ENCODE assay signal across 13 cellular contexts in genomic region chr22:19928207-19928606, GRCh38. TPM values are rescaled to one million over a fixed set of nuclear protein-coding genes. Genes with fewer than 3 reads are reported as not detected.
DNase-seq lines count a peak whose midpoint lies in the region; ATAC-seq, FAIRE-seq and TF ChIP-seq lines count a peak whose summit lies in the region.
"Had no signal": no experiment of that assay in that cellular context is flagged by ENCODE, and none has a peak within 500 bp of the region (broad histone marks: within the 10 kb centered on the region; RNA-seq: fewer than 3 reads in every experiment).

No MANE protein-coding gene starts in this region.

- TF ChIP-seq CTCF in MCF 10A (IDR thresholded peaks at IDR 0.05; ENCODE audit: unreplicated experiment), result no peak
- TF ChIP-seq CTCF in breast epithelium (IDR thresholded peaks at IDR 0.05), result no peak
- TF ChIP-seq CTCF in H1 (IDR thresholded peaks at IDR 0.05; ENCODE audit: control extremely low read depth in 1 of 3, insufficient read depth in 1 of 3, low read depth in 1 of 3, low read length in 3 of 3), result no peak
- no peak for TF ChIP-seq CTCF in CD4-positive, alpha-beta T cell (IDR thresholded peaks at IDR 0.05)

- H4K8ac ChIP-seq in H1 (ENCODE audit: extremely low read depth, insufficient read depth, low read length), result no peak overlapping the region

- no peak overlapping the region for H3K4me2 ChIP-seq in H1 (ENCODE audit: insufficient read depth in 1 of 2, low read depth in 2 of 2, low read length in 2 of 2)

- H3K36me3 ChIP-seq in breast epithelium (no peaks in the 10 kb centered on the region), H1 (ENCODE audit: control insufficient read depth in 2 of 4, insufficient read depth in 4 of 4, low read length in 3 of 4) (no peaks in the 10 kb centered on the region), H7 (replicated peaks; ENCODE audit: control insufficient read depth, insufficient read depth, low read length) (no peaks in the 10 kb centered on the region)
- no peaks in the 10 kb centered on the region for H3K36me3 ChIP-seq in naive thymus-derived CD4-positive, alpha-beta T cell (ENCODE audit: control insufficient read depth in 2 of 3, insufficient read depth in 3 of 3, low read length in 3 of 3)

- peak; percentile 36 for FAIRE-seq in H1 (lab: Jason Lieb, UNC)
- FAIRE-seq: GM12878, H54 had no signal

- H3K4ac ChIP-seq in H1 (replicated peaks; ENCODE audit: insufficient read length, low read depth, low read length), result no peak overlapping the region

- H3K4me3 ChIP-seq in breast epithelium (no peak overlapping the region), H1 (ENCODE audit: extremely low read depth in 1 of 4, insufficient read depth in 2 of 4, low read depth in 3 of 4, low read length in 4 of 4) (no peak overlapping the region), H7 (ENCODE audit: insufficient read depth, low read depth, low read length) (no peak overlapping the region)
- no peak overlapping the region for H3K4me3 ChIP-seq in naive thymus-derived CD4-positive, alpha-beta T cell (ENCODE audit: low read length)
- H3K4me3 ChIP-seq: GM12878 had no signal

- POLR2A ChIA-PET in MCF 10A (lab: Yijun Ruan, JAX) (no interaction called here), H1 (lab: Charles Lee; ENCODE audit: partially characterized antibody) (no interaction called here)
- POLR2A ChIA-PET in naive thymus-derived CD4-positive, alpha-beta T cell (lab: Charles Lee), result no interaction called here
- POLR2A ChIA-PET in CD4-positive, alpha-beta T cell (lab: Charles Lee), result no interaction called here

- CTCF ChIA-PET in MCF 10A (lab: Yijun Ruan, JAX), result no interaction called here
- CTCF ChIA-PET in H1 (lab: Charles Lee; ENCODE audit: partially characterized antibody), result interaction anchor here (0.7 to 1.1 kb wide), 2 partner anchors 198 to 628 kb away, joined by 3 read pairs; no protein-coding TSS in a partner anchor
- CTCF ChIA-PET in naive thymus-derived CD4-positive, alpha-beta T cell (lab: Charles Lee), result no interaction called here
- CTCF ChIA-PET in CD4-positive, alpha-beta T cell (lab: Charles Lee), result no interaction called here

- H2AK5ac ChIP-seq in H1 (ENCODE audit: low read depth, low read length), result no peak overlapping the region

- no peaks in the 10 kb centered on the region for H3K79me1 ChIP-seq in H1 (ENCODE audit: low read depth, low read length)

- no peak overlapping the region for H3K14ac ChIP-seq in H1 (ENCODE audit: insufficient read length)

- no peak overlapping the region for H2BK120ac ChIP-seq in H1 (replicated peaks; ENCODE audit: low read depth, low read length)

- no peak overlapping the region for H4K91ac ChIP-seq in H1 (replicated peaks; ENCODE audit: insufficient read length, low read length)

- H2AFZ ChIP-seq in H1 (ENCODE audit: low read length), result no peak overlapping the region

- H3K4me1 Mint-ChIP-seq in MCF 10A (ENCODE audit: insufficient read depth, unreplicated experiment), result no peaks in the 10 kb centered on the region
- H3K4me1 Mint-ChIP-seq in naive thymus-derived CD4-positive, alpha-beta T cell, result peaks cover 0 to 11% (median 0%) of the 10 kb centered on the region in 7 donors
- no peaks in the 10 kb centered on the region for H3K4me1 Mint-ChIP-seq in CD4-positive, alpha-beta T cell (ENCODE audit: low read depth)

- intact Hi-C loops in MCF 10A (cut with micrococcal nuclease) (no loop called here), breast epithelium (cut with DNase I; ENCODE audit: low total_unique reads) (no loop called here)
- intact Hi-C loops in naive thymus-derived CD4-positive, alpha-beta T cell (cut with micrococcal nuclease), result no loop called here
- intact Hi-C loops in CD4-positive, alpha-beta T cell (cut with DNase I, micrococcal nuclease), result loop anchor here in 1 of 2 experiments (10.0 kb wide), 1 partner anchor 443 kb away; no protein-coding TSS in a partner anchor

- H3K27me3 ChIP-seq in breast epithelium, result no peaks in the 10 kb centered on the region
- H3K27me3 ChIP-seq in H1 (replicated peaks in 1 of 4; ENCODE audit: control insufficient read depth in 3 of 4, extremely low read depth in 1 of 4, insufficient read depth in 3 of 4, low read length in 3 of 4), result no peaks in the 10 kb centered on the region
- no peaks in the 10 kb centered on the region for H3K27me3 ChIP-seq in naive thymus-derived CD4-positive, alpha-beta T cell (ENCODE audit: control insufficient read depth in 2 of 2, insufficient read depth in 2 of 2, low read length in 2 of 2)
- H3K27me3 ChIP-seq in H7 (ENCODE audit: control insufficient read depth, insufficient read depth, low read length), result no peaks in the 10 kb centered on the region
- no peaks in the 10 kb centered on the region for H3K27me3 ChIP-seq in CD4-positive, alpha-beta T cell (ENCODE audit: control insufficient read depth, insufficient read depth, low read length)

- no peak overlapping the region for H3K18ac ChIP-seq in H1 (ENCODE audit: extremely low read depth, low read length)

- no peaks in the 10 kb centered on the region for H3K27me3 Mint-ChIP-seq in MCF 10A (ENCODE audit: insufficient read depth, unreplicated experiment)
- no peaks in the 10 kb centered on the region for H3K27me3 Mint-ChIP-seq in naive thymus-derived CD4-positive, alpha-beta T cell
- no peaks in the 10 kb centered on the region for H3K27me3 Mint-ChIP-seq in CD4-positive, alpha-beta T cell
- H3K27me3 Mint-ChIP-seq: CD4-positive, CD25-positive, alpha-beta regulatory T cell had no signal

- TSS peak; percentile 5 for BruUV-seq in MCF 10A (replicated peaks; lab: Mats Ljungman, UMichigan)

- no peaks in the 10 kb centered on the region for H3K4me1 ChIP-seq in breast epithelium
- no peaks in the 10 kb centered on the region for H3K4me1 ChIP-seq in H1 (replicated peaks in 1 of 4; ENCODE audit: control insufficient read depth in 3 of 4, insufficient read depth in 4 of 4, low read length in 3 of 4)
- no peaks in the 10 kb centered on the region for H3K4me1 ChIP-seq in naive thymus-derived CD4-positive, alpha-beta T cell (ENCODE audit: control insufficient read depth in 2 of 2, insufficient read depth in 2 of 2, low read length in 2 of 2)

- H3K23me2 ChIP-seq in H1 (ENCODE audit: low read depth, low read length), result no peaks in the 10 kb centered on the region

- no peak for DNase-seq in MCF 10A (ENCODE audit: unreplicated experiment)
- DNase-seq in breast epithelium (ENCODE audit: low spot score in 2 of 2), result no peak
- peak; percentile 11 for DNase-seq in MV-4-11 (lab: John Stamatoyannopoulos, UW)
- DNase-seq in H1 (ENCODE audit: low read depth in 1 of 2, low spot score in 2 of 2), result no peak
- DNase-seq in naive thymus-derived CD4-positive, alpha-beta T cell, result no peak
- DNase-seq in iPS-NIHi11 (ENCODE audit: low spot score), result no peak
- DNase-seq in H7, result no peak
- no peak for DNase-seq in CD4-positive, alpha-beta T cell
- DNase-seq: CD4-positive, CD25-positive, alpha-beta regulatory T cell; DMS79 had no signal

- no peaks in the 10 kb centered on the region for H3K79me2 ChIP-seq in H1 (ENCODE audit: control insufficient read depth in 1 of 2, insufficient read depth in 2 of 2, low read length in 2 of 2)

- no peak overlapping the region for H2BK20ac ChIP-seq in H1 (ENCODE audit: low read length)

- TF ChIP-seq RAD21 in H1 (IDR thresholded peaks at IDR 0.05 in 1 of 2, conservative IDR thresholded peaks at IDR 0.05 in 1 of 2; ENCODE audit: low read depth in 2 of 2, low read length in 2 of 2), result no peak

- H3K36me3 Mint-ChIP-seq in MCF 10A (ENCODE audit: insufficient read depth, unreplicated experiment), result peaks cover 38% of the 10 kb centered on the region
- H3K36me3 Mint-ChIP-seq in naive thymus-derived CD4-positive, alpha-beta T cell, result peaks cover 0 to 23% (median 4%) of the 10 kb centered on the region in 5 donors
- peaks cover 23% of the 10 kb centered on the region for H3K36me3 Mint-ChIP-seq in CD4-positive, alpha-beta T cell (ENCODE audit: low read depth)

- 87% methylated on average over 11 of the region's 11 CpGs; no CpG with 5 or more reads in 1 of the 2 experiments for WGBS in H1 (ENCODE audit: extremely low coverage in 1 of 2, insufficient coverage in 1 of 2, insufficient read length in 1 of 2, insufficient replicate concordance in 2 of 2, low coverage in 1 of 2, low lambda C conversion rate in 2 of 2, missing lambda C conversion rate in 1 of 2), 2 experiments

- H3K9me3 Mint-ChIP-seq in MCF 10A (ENCODE audit: unreplicated experiment), result no peaks in the 10 kb centered on the region
- H3K9me3 Mint-ChIP-seq in naive thymus-derived CD4-positive, alpha-beta T cell, result no peaks in the 10 kb centered on the region
- H3K9me3 Mint-ChIP-seq in CD4-positive, alpha-beta T cell, result no peaks in the 10 kb centered on the region
- H3K9me3 Mint-ChIP-seq: CD4-positive, CD25-positive, alpha-beta regulatory T cell had no signal

- no peak overlapping the region for H3K27ac Mint-ChIP-seq in MCF 10A (ENCODE audit: low read depth, unreplicated experiment)
- no peak overlapping the region for H3K27ac Mint-ChIP-seq in naive thymus-derived CD4-positive, alpha-beta T cell
- H3K27ac Mint-ChIP-seq in CD4-positive, alpha-beta T cell, result no peak overlapping the region

- no peak overlapping the region for H3K4me3 Mint-ChIP-seq in MCF 10A (ENCODE audit: unreplicated experiment)
- no peak overlapping the region for H3K4me3 Mint-ChIP-seq in naive thymus-derived CD4-positive, alpha-beta T cell
- no peak overlapping the region for H3K4me3 Mint-ChIP-seq in CD4-positive, alpha-beta T cell
- H3K4me3 Mint-ChIP-seq: CD4-positive, CD25-positive, alpha-beta regulatory T cell had no signal

- ATAC-seq in naive thymus-derived CD4-positive, alpha-beta T cell, result peak; percentile 22
- no peak for ATAC-seq in CD4-positive, alpha-beta T cell (ENCODE audit: poor library complexity)
- ATAC-seq: GM12878 had no signal

- H4K5ac ChIP-seq in H1 (ENCODE audit: insufficient read length, low read depth, low read length), result no peak overlapping the region

- H2BK15ac ChIP-seq in H1 (ENCODE audit: low read length), result no peak overlapping the region

- no peak for TF ChIP-seq EP300 in H1 (IDR thresholded peaks at IDR 0.05; ENCODE audit: borderline replicate concordance in 1 of 2, low read depth in 2 of 2, low read length in 2 of 2)

- H3K56ac ChIP-seq in H1 (replicated peaks; ENCODE audit: insufficient read length, low read depth, low read length), result peak overlapping the region; percentile 6

- H3K23ac ChIP-seq in H1 (ENCODE audit: insufficient read length), result no peak overlapping the region

- no peak overlapping the region for H2BK12ac ChIP-seq in H1 (ENCODE audit: low read depth, low read length)

- no peak overlapping the region for H2BK5ac ChIP-seq in H1 (ENCODE audit: low read depth, low read length)

- no peak overlapping the region for H3K9ac ChIP-seq in H1 (replicated peaks in 1 of 4; ENCODE audit: extremely low read depth in 1 of 4, low read depth in 3 of 4, low read length in 3 of 4)

- H3K27ac ChIP-seq in breast epithelium (no peak overlapping the region), H1 (ENCODE audit: low read depth, low read length) (no peak overlapping the region)
- no peak overlapping the region for H3K27ac ChIP-seq in naive thymus-derived CD4-positive, alpha-beta T cell (ENCODE audit: low read depth, low read length)
- H3K27ac ChIP-seq in CD4-positive, alpha-beta T cell (ENCODE audit: low read depth, low read length), result no peak overlapping the region
- H3K27ac ChIP-seq: 22Rv1 had no signal

- no peak for TF ChIP-seq POLR2A in breast epithelium (IDR thresholded peaks at IDR 0.05)
- TF ChIP-seq POLR2A in H1 (IDR thresholded peaks at IDR 0.05; ENCODE audit: control extremely low read depth in 1 of 2, low read depth in 2 of 2, low read length in 2 of 2), result no peak

- peaks cover 0 to 1% of the 10 kb centered on the region in 2 experiments for H4K20me1 ChIP-seq in H1 (replicated peaks in 1 of 2; ENCODE audit: control insufficient read depth in 1 of 2, insufficient read depth in 2 of 2, low read length in 2 of 2)

- H3K9me3 ChIP-seq in breast epithelium, result no peaks in the 10 kb centered on the region
- no peaks in the 10 kb centered on the region for H3K9me3 ChIP-seq in H1 (ENCODE audit: insufficient read depth in 2 of 2, low read depth in 1 of 2, low read length in 1 of 2)
- H3K9me3 ChIP-seq in naive thymus-derived CD4-positive, alpha-beta T cell (ENCODE audit: control insufficient read depth in 2 of 3, low read length in 3 of 3), result no peaks in the 10 kb centered on the region
- no peaks in the 10 kb centered on the region for H3K9me3 ChIP-seq in CD4-positive, alpha-beta T cell (ENCODE audit: control insufficient read depth, low read length)

RNA-seq across cellular contexts. Expression of gene COMT, which starts 13.4 kb away (rescaled TPM):
- total RNA-seq in MCF 10A (2022) (196 and 208 TPM in 2 replicates), breast epithelium (100 to 1,000 TPM; 136 to 198 (median 196) TPM)
- 15.2 and 16.6 TPM in 2 replicates for total RNA-seq in H1 (2021; fragmentation: NEBNext Ultra II Directional; extraction: Animal tissue kit (Norgen Biotek cat#: 25700))
- polyA plus RNA-seq in H1 (2011; rRNA removed), result 33.7 and 45.0 TPM in 2 replicates
- 30.8 TPM for polyA plus RNA-seq in H1 (2011; cell fraction: cytosol; rRNA removed)
- polyA plus RNA-seq in H1 (2011; cell fraction: nucleus; rRNA removed), result 39.7 TPM
- polyA plus RNA-seq in H1 (2012, experiment 1 of 2), result 21.8 to 30.3 TPM (median 29.0 TPM) in 4 replicates
- polyA plus RNA-seq in H1 (2012, experiment 2 of 2), result 26.2 TPM
- polyA plus RNA-seq in H1 (2013, experiment 1 of 2), result 12.0 TPM
- 10.6 TPM for polyA plus RNA-seq in H1 (2013, experiment 2 of 2)
- 9.1 and 11.6 TPM in 2 replicates for polyA minus RNA-seq in H1 (2011; rRNA and poly(A)+ RNA removed)
- 25.5 TPM for polyA minus RNA-seq in H1 (2011; cell fraction: cytosol; rRNA and poly(A)+ RNA removed)
- 7.3 TPM for polyA minus RNA-seq in H1 (2011; cell fraction: nucleus; rRNA and poly(A)+ RNA removed)
- 10 to 100 TPM; 30.0 to 80.7 (median 36.7) TPM for total RNA-seq in naive thymus-derived CD4-positive, alpha-beta T cell
- polyA plus RNA-seq in naive thymus-derived CD4-positive, alpha-beta T cell, result 100 to 1,000 TPM in 1 of 2 donors, 10 to 100 TPM in 1; 85.0 to 105 TPM
- 1.4 and 1.7 TPM in 2 replicates for total RNA-seq in H7 (2014; rRNA removed; shearing (Covaris generic))
- total RNA-seq in CD4-positive, alpha-beta T cell, result 10 to 100 TPM; 11.3 to 11.4 TPM

RNA-seq across cellular contexts. Expression of gene TXNRD2, which starts 13.4 kb away (rescaled TPM):
- 28.7 and 39.9 TPM in 2 replicates for total RNA-seq in MCF 10A (2022)
- total RNA-seq in breast epithelium, result 10 to 100 TPM; 13.8 to 22.8 (median 20.6) TPM
- 14.2 and 14.8 TPM in 2 replicates for total RNA-seq in H1 (2021; fragmentation: NEBNext Ultra II Directional; extraction: Animal tissue kit (Norgen Biotek cat#: 25700))
- polyA plus RNA-seq in H1 (2011; rRNA removed), result 21.9 and 25.0 TPM in 2 replicates
- polyA plus RNA-seq in H1 (2011; cell fraction: cytosol; rRNA removed), result 20.2 TPM
- 38.2 TPM for polyA plus RNA-seq in H1 (2011; cell fraction: nucleus; rRNA removed)
- 11.3 to 14.7 TPM (median 13.7 TPM) in 4 replicates for polyA plus RNA-seq in H1 (2012, experiment 1 of 2)
- 16.5 TPM for polyA plus RNA-seq in H1 (2012, experiment 2 of 2)
- 8.1 TPM for polyA plus RNA-seq in H1 (2013, experiment 1 of 2)
- polyA plus RNA-seq in H1 (2013, experiment 2 of 2), result 9.0 TPM
- polyA minus RNA-seq in H1 (2011; rRNA and poly(A)+ RNA removed), result 6.3 and 8.1 TPM in 2 replicates
- 6.8 TPM for polyA minus RNA-seq in H1 (2011; cell fraction: cytosol; rRNA and poly(A)+ RNA removed)
- 13.8 TPM for polyA minus RNA-seq in H1 (2011; cell fraction: nucleus; rRNA and poly(A)+ RNA removed)
- 10 to 100 TPM; 24.7 to 39.0 (median 36.7) TPM for total RNA-seq in naive thymus-derived CD4-positive, alpha-beta T cell
- 10 to 100 TPM; 14.0 to 15.2 TPM for polyA plus RNA-seq in naive thymus-derived CD4-positive, alpha-beta T cell
- 3.3 and 5.0 TPM in 2 replicates for total RNA-seq in H7 (2014; rRNA removed; shearing (Covaris generic))
- 10 to 100 TPM; 18.6 to 19.5 TPM for total RNA-seq in CD4-positive, alpha-beta T cell
